ENCODE assay signal across 8 cellular contexts in the genomic region with DNA sequence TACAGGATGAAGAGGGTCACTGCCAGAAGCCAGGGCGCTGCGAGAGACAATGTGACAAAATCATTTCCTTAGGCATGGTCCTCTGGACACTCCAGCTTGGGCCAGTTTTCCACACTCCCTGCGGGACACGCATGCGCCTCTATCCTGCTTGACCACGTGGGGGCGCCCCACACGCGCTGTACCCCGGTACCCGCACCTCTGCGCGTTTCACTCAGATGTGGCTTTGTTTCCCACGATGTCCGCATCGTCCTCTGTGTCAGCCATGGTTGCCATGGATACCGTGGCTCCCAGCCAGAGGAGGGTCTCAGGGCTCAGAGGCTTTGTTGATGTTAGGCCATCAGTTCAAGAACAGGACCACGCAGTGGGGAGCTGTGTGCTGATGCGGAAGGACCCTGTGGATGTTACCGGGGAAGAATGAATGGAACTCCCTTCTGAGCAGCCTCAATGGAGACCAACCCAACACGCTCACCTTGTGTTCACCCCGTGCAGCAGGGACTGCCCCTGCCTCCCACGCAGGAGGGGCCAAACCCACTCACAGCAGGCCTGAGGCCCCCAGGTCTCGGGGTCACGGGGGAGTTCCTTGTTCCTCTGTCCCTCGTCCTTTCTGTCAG.
DNase-seq lines count a peak whose midpoint lies in the region; ATAC-seq and TF ChIP-seq lines count a peak whose summit lies in the region.

No MANE protein-coding gene starts in this region.

- peak; percentile 76 for DNase-seq in DMS 273 (lab: John Stamatoyannopoulos, UW; ENCODE audit: unreplicated experiment)
- no peak for DNase-seq in DMS 273 treated with DMSO at 0.1 percent for 48 hours (lab: John Stamatoyannopoulos, UW)
- DNase-seq in NCI-H1417 (lab: John Stamatoyannopoulos, UW), result peak; percentile 6 to 95 (median 86)
- DNase-seq in activated CD4-positive, CD25-positive, alpha-beta regulatory T cell treated with anti-CD3 and anti-CD28 coated beads, Interleukin-2, amount 50 U/mL, for 72 hours, result peak; percentile 63
- no peak for DNase-seq in coronary artery (ENCODE audit: low spot score)
- DNase-seq in medulla oblongata (ENCODE audit: extremely low spot score), result peak; percentile 67
- DNase-seq in stimulated activated CD8-positive, alpha-beta memory T cell treated with anti-CD3 and anti-CD28 coated beads, Interleukin-7, amount 100 ng/mL, for 24 hours (ENCODE audit: low read depth), result peak; percentile 19

- no peak overlapping the region for H3K4me3 ChIP-seq in coronary artery

- H3K27ac ChIP-seq in coronary artery, result no peak overlapping the region

- ATAC-seq in GM19328 (IDR thresholded peaks at IDR 0.05; ENCODE audit: unreplicated experiment), result no peak

- peak; percentile 52 for TF ChIP-seq CTCF in coronary artery (IDR thresholded peaks at IDR 0.05)

Comparison
In these comparisons a context has a peak if more than half of its experiments do, and no peak if none do; other contexts are left out.
1. DNase-seq: peak in DMS 273 (single experiment), NCI-H1417 (3 of 3), activated CD4-positive, CD25-positive, alpha-beta regulatory T cell treated with anti-CD3 and anti-CD28 coated beads, Interleukin-2, amount 50 U/mL, for 72 hours (single experiment), medulla oblongata (single experiment) and stimulated activated CD8-positive, alpha-beta memory T cell treated with anti-CD3 and anti-CD28 coated beads, Interleukin-7, amount 100 ng/mL, for 24 hours (single experiment); none in DMS 273 treated with DMSO at 0.1 percent for 48 hours (single experiment) and coronary artery (single experiment).